In genomic region chr9:114156658-114157421, GRCh38 we compare ENCODE assay signal across 1 cellular context.
A peak's percentile ranks its signal among the peaks of the same experiment; 100 is the strongest.
TF ChIP-seq lines count a peak whose summit lies in the region.

No MANE protein-coding gene starts in this region.

TF ChIP-seq in HEK293, 187 proteins besides CTCF, POLR2A, EP300 and RAD21 (continued from another document):
- 0 out of 2 replicates have a peak, but pooled peaks have one; percentile 28 for TF ChIP-seq ZNF692 (tag by site-specific recombination; IDR thresholded peaks at IDR 0.05)
- no peak for TF ChIP-seq TCF7L2 (IDR thresholded peaks at IDR 0.05; ENCODE audit: borderline replicate concordance, low read depth, low read length)
- no peak for TF ChIP-seq GLI2 (tag by site-specific recombination; IDR thresholded peaks at IDR 0.05; ENCODE audit: borderline replicate concordance, low read depth)
- peak; percentile 32; the same call in 1 of the 2 replicates for TF ChIP-seq REST (tag by site-specific recombination; IDR thresholded peaks at IDR 0.05)
- no peak for TF ChIP-seq ZNF324 (tag by site-specific recombination; IDR thresholded peaks at IDR 0.05)
- no peak for TF ChIP-seq YY1 (tag by site-specific recombination; IDR thresholded peaks at IDR 0.05)
- TF ChIP-seq ZNF404 (tag by site-specific recombination; IDR thresholded peaks at IDR 0.05), result no peak
- no peak for TF ChIP-seq ATF2 (tag by site-specific recombination; IDR thresholded peaks at IDR 0.05; ENCODE audit: low read depth)
- no peak for TF ChIP-seq ZNF626 (tag by site-specific recombination; IDR thresholded peaks at IDR 0.05)
- peak; percentile 91 for TF ChIP-seq ZFHX2 (tag by site-specific recombination; conservative IDR thresholded peaks at IDR 0.05)
- TF ChIP-seq ZBTB6 (tag by site-specific recombination; IDR thresholded peaks at IDR 0.05), result peak; percentile 62
- TF ChIP-seq ZSCAN18 (tag by site-specific recombination; IDR thresholded peaks at IDR 0.05), result no peak
- no peak for TF ChIP-seq ZNF433 (tag by site-specific recombination; IDR thresholded peaks at IDR 0.05; ENCODE audit: low read depth)
- no peak for TF ChIP-seq ZNF521 (tag by site-specific recombination; IDR thresholded peaks at IDR 0.05)
- no peak for TF ChIP-seq ZNF221 (tag by site-specific recombination; IDR thresholded peaks at IDR 0.05; ENCODE audit: borderline replicate concordance)
- TF ChIP-seq EGR2 (tag by site-specific recombination; IDR thresholded peaks at IDR 0.05; ENCODE audit: low read depth), result peak; percentile 86
- TF ChIP-seq SCRT2 (tag by site-specific recombination; IDR thresholded peaks at IDR 0.05), result no peak
- TF ChIP-seq KLF10 (tag by site-specific recombination; IDR thresholded peaks at IDR 0.05), result no peak
- TF ChIP-seq ZBTB7A (tag by site-specific recombination; IDR thresholded peaks at IDR 0.05; ENCODE audit: low read depth), result no peak
- TF ChIP-seq ZNF311 (tag by site-specific recombination; IDR thresholded peaks at IDR 0.05; ENCODE audit: borderline replicate concordance), result no peak
- TF ChIP-seq ZBTB20 (tag by site-specific recombination; IDR thresholded peaks at IDR 0.05), result peak; percentile 45; the same call in 1 of the 2 replicates
- TF ChIP-seq ZNF146 (tag by site-specific recombination; IDR thresholded peaks at IDR 0.05), result no peak
- no peak for TF ChIP-seq ZNF514 (tag by site-specific recombination; IDR thresholded peaks at IDR 0.05)
- TF ChIP-seq ZNF549 (tag by site-specific recombination; IDR thresholded peaks at IDR 0.05), result no peak
- no peak for TF ChIP-seq ZNF292 (tag by site-specific recombination; IDR thresholded peaks at IDR 0.05; ENCODE audit: borderline replicate concordance, low read depth)
- 0 out of 2 replicates have a peak, but pooled peaks have one; percentile 17 for TF ChIP-seq KLF9 (tag by site-specific recombination; IDR thresholded peaks at IDR 0.05; ENCODE audit: low read depth)
- no peak for TF ChIP-seq RBAK (tag by site-specific recombination; IDR thresholded peaks at IDR 0.05)
- no peak for TF ChIP-seq ZNF16 (tag by site-specific recombination; IDR thresholded peaks at IDR 0.05; ENCODE audit: low read depth)
- TF ChIP-seq ZNF747 (tag by site-specific recombination; IDR thresholded peaks at IDR 0.05), result no peak
- no peak for TF ChIP-seq ZNF416 (tag by site-specific recombination; IDR thresholded peaks at IDR 0.05)
- no peak for TF ChIP-seq INSM2 (tag by site-specific recombination; IDR thresholded peaks at IDR 0.05)
- TF ChIP-seq ZBTB11 (tag by site-specific recombination; conservative IDR thresholded peaks at IDR 0.05; ENCODE audit: low read depth), result no peak
- peak; percentile 56; the same call in 1 of the 2 replicates for TF ChIP-seq HIC1 (tag by site-specific recombination; IDR thresholded peaks at IDR 0.05)
- peak; percentile 86 for TF ChIP-seq ZNF600 (tag by site-specific recombination; IDR thresholded peaks at IDR 0.05)
- TF ChIP-seq IKZF3 (tag by site-specific recombination; IDR thresholded peaks at IDR 0.05), result peak; percentile 31; the same call in 1 of the 2 replicates
- TF ChIP-seq ZNF776 (tag by site-specific recombination; IDR thresholded peaks at IDR 0.05; ENCODE audit: borderline replicate concordance), result no peak
